Comparison of ENCODE assay signal across 14 cellular contexts in genomic region chr11:88059326-88059725, GRCh38.
DNase-seq lines count a peak whose midpoint lies in the region; ATAC-seq and TF ChIP-seq lines count a peak whose summit lies in the region.
"Had no signal": no experiment of that assay in that cellular context is flagged by ENCODE, and none has a peak within 500 bp of the region (broad histone marks: within the 10 kb centered on the region; RNA-seq: fewer than 3 reads in every experiment).

No MANE protein-coding gene starts in this region.

- no peak for ATAC-seq in HG03039 (IDR thresholded peaks at IDR 0.05; ENCODE audit: unreplicated experiment)
- ATAC-seq in stimulated activated effector memory CD8-positive, alpha-beta T cell treated with anti-CD3 and anti-CD28 coated beads, Interleukin-12 subunit alpha, Interleukin-12 subunit beta, amount 100 ng/mL, for 72 hours: no peak

- in situ Hi-C loops in astrocyte of the cerebellum (cut with HindIII; ENCODE audit: low sequenced_read_pairs): no loop called here

- DNase-seq in HT1080 (ENCODE audit: low read depth) (peak; percentile 27), astrocyte of the cerebellum (ENCODE audit: low read depth) (peak; percentile 28), fibroblast of mammary gland (ENCODE audit: low read depth) (peak; percentile 14), renal cortical epithelial cell (ENCODE audit: low read depth) (peak; percentile 91)
- DNase-seq in stimulated activated effector memory CD8-positive, alpha-beta T cell treated with anti-CD3 and anti-CD28 coated beads, Interleukin-12 subunit alpha, Interleukin-12 subunit beta, amount 100 ng/mL, for 72 hours (ENCODE audit: low spot score in 2 of 2): no peak
- no peak for DNase-seq in activated CD4-positive, alpha-beta T cell treated with anti-CD3 and anti-CD28 coated beads for 48 hours
- DNase-seq: DMS 273 treated with DMSO at 0.1 percent for 48 hours; H7; NCI-H1105 treated with DMSO at 0.1 percent for 48 hours; NCI-H187 treated with DMSO at 0.1 percent for 48 hours; NK-92 treated with Interleukin-12 subunit alpha and Interleukin-12 subunit beta, amount 100 ng/mL, for 24 hours; OCI-M1 had no signal

- H3K4me3 ChIP-seq in astrocyte of the cerebellum (ENCODE audit: low read depth, low read length) (no peak overlapping the region), fibroblast of mammary gland (ENCODE audit: control insufficient read depth, low read depth, low read length) (no peak overlapping the region)
- H3K4me3 ChIP-seq: SJSA1 had no signal

- H3K4me1 Mint-ChIP-seq in stimulated activated effector memory CD8-positive, alpha-beta T cell treated with anti-CD3 and anti-CD28 coated beads, Interleukin-12 subunit alpha, Interleukin-12 subunit beta, amount 100 ng/mL, for 72 hours: no peaks in the 10 kb centered on the region

- H3K9me3 Mint-ChIP-seq in stimulated activated effector memory CD8-positive, alpha-beta T cell treated with anti-CD3 and anti-CD28 coated beads, Interleukin-12 subunit alpha, Interleukin-12 subunit beta, amount 100 ng/mL, for 72 hours: no peaks in the 10 kb centered on the region

- H3K4me3 Mint-ChIP-seq in stimulated activated effector memory CD8-positive, alpha-beta T cell treated with anti-CD3 and anti-CD28 coated beads, Interleukin-12 subunit alpha, Interleukin-12 subunit beta, amount 100 ng/mL, for 72 hours: no peak overlapping the region

- no peak for TF ChIP-seq CTCF in astrocyte of the cerebellum (IDR thresholded peaks at IDR 0.05; ENCODE audit: low read depth, low read length, missing control alignments)
- no peak for TF ChIP-seq CTCF in fibroblast of mammary gland (conservative IDR thresholded peaks at IDR 0.05; ENCODE audit: control insufficient read depth, insufficient read depth, low read depth, low read length)

- no peaks in the 10 kb centered on the region for H3K36me3 Mint-ChIP-seq in stimulated activated effector memory CD8-positive, alpha-beta T cell treated with anti-CD3 and anti-CD28 coated beads, Interleukin-12 subunit alpha, Interleukin-12 subunit beta, amount 100 ng/mL, for 72 hours

- no peak overlapping the region for H3K27ac Mint-ChIP-seq in stimulated activated effector memory CD8-positive, alpha-beta T cell treated with anti-CD3 and anti-CD28 coated beads, Interleukin-12 subunit alpha, Interleukin-12 subunit beta, amount 100 ng/mL, for 72 hours

Comparison
In these comparisons a context has a peak if more than half of its experiments do, and no peak if none do; other contexts are left out.
1. DNase-seq: peak in HT1080 (single experiment), astrocyte of the cerebellum (single experiment), fibroblast of mammary gland (single experiment) and renal cortical epithelial cell (single experiment); none in stimulated activated effector memory CD8-positive, alpha-beta T cell treated with anti-CD3 and anti-CD28 coated beads, Interleukin-12 subunit alpha, Interleukin-12 subunit beta, amount 100 ng/mL, for 72 hours (0 of 2) and activated CD4-positive, alpha-beta T cell treated with anti-CD3 and anti-CD28 coated beads for 48 hours (single experiment).